ENCODE assay signal across 14 cellular contexts in genomic region chrX:56800307-56800706, GRCh38.
DNase-seq lines count a peak whose midpoint lies in the region; ATAC-seq and TF ChIP-seq lines count a peak whose summit lies in the region.
"Had no signal": no experiment of that assay in that cellular context is flagged by ENCODE, and none has a peak within 500 bp of the region (broad histone marks: within the 10 kb centered on the region; RNA-seq: fewer than 3 reads in every experiment).

No MANE protein-coding gene starts in this region.

- no peaks in the 10 kb centered on the region for H3K9me3 Mint-ChIP-seq in activated naive CD4-positive, alpha-beta T cell treated with anti-CD3 and anti-CD28 coated beads, Interleukin-2, amount 10 ng/mL, durations not matched to agents 7 days and 5 days
- no peaks in the 10 kb centered on the region for H3K9me3 Mint-ChIP-seq in stimulated activated naive CD8-positive, alpha-beta T cell treated with anti-CD3 and anti-CD28 coated beads, Interleukin-15, amount 100 ng/mL, for 72 hours

- no peak overlapping the region for H3K4me3 Mint-ChIP-seq in activated naive CD4-positive, alpha-beta T cell treated with anti-CD3 and anti-CD28 coated beads, Interleukin-2, amount 10 ng/mL, durations not matched to agents 7 days and 5 days
- peak overlapping the region; percentile 88 for H3K4me3 Mint-ChIP-seq in T-helper 17 cell
- H3K4me3 Mint-ChIP-seq in stimulated activated naive CD8-positive, alpha-beta T cell treated with anti-CD3 and anti-CD28 coated beads, Interleukin-15, amount 100 ng/mL, for 72 hours = peak overlapping the region in 1 of 2 donors; percentile 75

- TF ChIP-seq CTCF in colonic mucosa (IDR thresholded peaks at IDR 0.05) = no peak
- TF ChIP-seq CTCF in hepatocyte (IDR thresholded peaks at IDR 0.05; ENCODE audit: poor library complexity) = no peak

- peak overlapping the region; percentile 85 for H3K27ac Mint-ChIP-seq in activated naive CD4-positive, alpha-beta T cell treated with anti-CD3 and anti-CD28 coated beads, Interleukin-2, amount 10 ng/mL, durations not matched to agents 7 days and 5 days
- peak overlapping the region; percentile 97 for H3K27ac Mint-ChIP-seq in T-helper 17 cell
- H3K27ac Mint-ChIP-seq in stimulated activated naive CD8-positive, alpha-beta T cell treated with anti-CD3 and anti-CD28 coated beads, Interleukin-15, amount 100 ng/mL, for 72 hours = peak overlapping the region; percentile 77 to 98
- H3K27ac Mint-ChIP-seq: progenitor cell of endocrine pancreas had no signal

- WGBS in hepatocyte (ENCODE audit: low lambda C conversion rate, missing lambda C conversion rate) = 83% methylated on average over 3 of the region's 3 CpGs

- H3K36me3 ChIP-seq in colonic mucosa = no peaks in the 10 kb centered on the region
- no peaks in the 10 kb centered on the region for H3K36me3 ChIP-seq in hepatocyte (replicated peaks; ENCODE audit: insufficient read depth, low read depth)

- ATAC-seq in T-helper 17 cell = no peak
- ATAC-seq in stimulated activated naive CD8-positive, alpha-beta T cell treated with anti-CD3 and anti-CD28 coated beads, Interleukin-15, amount 100 ng/mL, for 72 hours = no peak
- ATAC-seq: left ventricle myocardium superior had no signal

- H3K4me1 ChIP-seq in colonic mucosa (no peaks in the 10 kb centered on the region), hepatocyte (ENCODE audit: insufficient read depth) (no peaks in the 10 kb centered on the region)

- peaks cover 24% of the 10 kb centered on the region for H3K36me3 Mint-ChIP-seq in activated naive CD4-positive, alpha-beta T cell treated with anti-CD3 and anti-CD28 coated beads, Interleukin-2, amount 10 ng/mL, durations not matched to agents 7 days and 5 days
- no peaks in the 10 kb centered on the region for H3K36me3 Mint-ChIP-seq in T-helper 17 cell (ENCODE audit: low read depth)

- H3K4me1 Mint-ChIP-seq in activated naive CD4-positive, alpha-beta T cell treated with anti-CD3 and anti-CD28 coated beads, Interleukin-2, amount 10 ng/mL, durations not matched to agents 7 days and 5 days = peaks cover 59% of the 10 kb centered on the region
- H3K4me1 Mint-ChIP-seq in T-helper 17 cell = peaks cover 43% of the 10 kb centered on the region
- peaks cover 68% of the 10 kb centered on the region for H3K4me1 Mint-ChIP-seq in stimulated activated naive CD8-positive, alpha-beta T cell treated with anti-CD3 and anti-CD28 coated beads, Interleukin-15, amount 100 ng/mL, for 72 hours

- H3K4me3 ChIP-seq in colonic mucosa = no peak overlapping the region
- H3K4me3 ChIP-seq in hepatocyte = no peak overlapping the region

- no peak overlapping the region for H2AFZ ChIP-seq in hepatocyte

- H3K27me3 ChIP-seq in colonic mucosa (no peaks in the 10 kb centered on the region), hepatocyte (no peaks in the 10 kb centered on the region)

- CTCF ChIA-PET in activated naive CD4-positive, alpha-beta T cell treated with anti-CD3 and anti-CD28 coated beads, Interleukin-2, amount 10 ng/mL, durations not matched to agents 7 days and 5 days (lab: Charles Lee) = interaction anchor here (1.0 kb wide), 1 partner anchor 36 kb away, joined by 7 read pairs; no protein-coding TSS in a partner anchor

- no peaks in the 10 kb centered on the region for H3K79me2 ChIP-seq in hepatocyte

- no peaks in the 10 kb centered on the region for H4K20me1 ChIP-seq in hepatocyte (ENCODE audit: insufficient read depth, poor library complexity, severe bottlenecking)

- H3K4me2 ChIP-seq in hepatocyte = no peak overlapping the region

- H3K27ac ChIP-seq in colonic mucosa (no peak overlapping the region), hepatocyte (no peak overlapping the region)

- no peaks in the 10 kb centered on the region for H3K9me2 ChIP-seq in hepatocyte (replicated peaks; ENCODE audit: insufficient read depth)

- H3K9ac ChIP-seq in colonic mucosa (ENCODE audit: low read depth in 2 of 2, low read length in 2 of 2) = no peak overlapping the region

- H3K9me3 ChIP-seq in T-helper 17 cell (ENCODE audit: control insufficient read depth, low read length, poor library complexity, severe bottlenecking) = no peaks in the 10 kb centered on the region
- no peaks in the 10 kb centered on the region for H3K9me3 ChIP-seq in colonic mucosa
- H3K9me3 ChIP-seq in hepatocyte (ENCODE audit: low read depth) = no peaks in the 10 kb centered on the region

- intact Hi-C loops in colonic mucosa (cut with DNase I) = no loop called here

- H3K27me3 Mint-ChIP-seq in activated naive CD4-positive, alpha-beta T cell treated with anti-CD3 and anti-CD28 coated beads, Interleukin-2, amount 10 ng/mL, durations not matched to agents 7 days and 5 days = no peaks in the 10 kb centered on the region
- no peaks in the 10 kb centered on the region for H3K27me3 Mint-ChIP-seq in T-helper 17 cell
- H3K27me3 Mint-ChIP-seq in stimulated activated naive CD8-positive, alpha-beta T cell treated with anti-CD3 and anti-CD28 coated beads, Interleukin-15, amount 100 ng/mL, for 72 hours = no peaks in the 10 kb centered on the region
- H3K27me3 Mint-ChIP-seq: progenitor cell of endocrine pancreas had no signal

- DNase-seq in activated naive CD4-positive, alpha-beta T cell treated with anti-CD3 and anti-CD28 coated beads, Interleukin-2, amount 10 ng/mL, durations not matched to agents 7 days and 5 days = no peak
- DNase-seq in activated naive CD4-positive, alpha-beta T cell treated with Interleukin-2 at 50 U/mL for 16 hours = no peak
- DNase-seq in T-helper 17 cell = no peak
- DNase-seq in colonic mucosa = peak; percentile 14
- no peak for DNase-seq in stimulated activated naive CD8-positive, alpha-beta T cell treated with anti-CD3 and anti-CD28 coated beads, Interleukin-15, amount 100 ng/mL, for 72 hours
- no peak for DNase-seq in hepatocyte (ENCODE audit: low spot score)
- no peak for DNase-seq in KG1 (lab: John Stamatoyannopoulos, UW)
- no peak for DNase-seq in NCI-H2196 (lab: John Stamatoyannopoulos, UW; ENCODE audit: unreplicated experiment)
- DNase-seq: left ventricle myocardium superior, NCI-H1092 treated with DMSO at 0.1 percent for 48 hours, NCI-H2171, Right ventricle myocardium superior, T1000 had no signal
